Comparison of ENCODE assay signal across 13 cellular contexts in genomic region chr3:172046268-172046915, GRCh38. TPM values are rescaled to one million over a fixed set of nuclear protein-coding genes. Genes with fewer than 3 reads are reported as not detected.
DNase-seq lines count a peak whose midpoint lies in the region; ATAC-seq and TF ChIP-seq lines count a peak whose summit lies in the region.
"Had no signal": no experiment of that assay in that cellular context is flagged by ENCODE, and none has a peak within 500 bp of the region (broad histone marks: within the 10 kb centered on the region; RNA-seq: fewer than 3 reads in every experiment).

No MANE protein-coding gene starts in this region.

- intact Hi-C loops in CD14-positive monocyte (cut with micrococcal nuclease) (no loop called here), natural killer cell (cut with micrococcal nuclease) (loop anchor here (2.0 kb wide), 1 partner anchor 14 kb away; no protein-coding TSS in a partner anchor)

- no peaks in the 10 kb centered on the region for H3K36me3 ChIP-seq in Peyer's patch

- peaks cover 24 to 40% of the 10 kb centered on the region in 2 donors for H3K36me3 Mint-ChIP-seq in CD14-positive monocyte
- H3K36me3 Mint-ChIP-seq in WTC11: peaks cover 12% of the 10 kb centered on the region
- H3K36me3 Mint-ChIP-seq in natural killer cell: peaks cover 7% of the 10 kb centered on the region

- H3K4me1 ChIP-seq in Peyer's patch: peaks cover 0 to 24% (median 0%) of the 10 kb centered on the region in 4 donors

- H3K9me3 Mint-ChIP-seq in CD14-positive monocyte: no peaks in the 10 kb centered on the region
- H3K9me3 Mint-ChIP-seq in WTC11: no peaks in the 10 kb centered on the region
- H3K9me3 Mint-ChIP-seq in natural killer cell: no peaks in the 10 kb centered on the region
- H3K9me3 Mint-ChIP-seq: activated CD4-positive, alpha-beta T cell treated with anti-CD3 and anti-CD28 coated beads, Interleukin-2, amount 10 ng/mL, durations not matched to agents 7 days and 5 days had no signal

- TF ChIP-seq CTCF in CD14-positive monocyte (IDR thresholded peaks at IDR 0.05) (no peak), WTC11 (IDR thresholded peaks at IDR 0.05) (no peak), natural killer cell (IDR thresholded peaks at IDR 0.05) (no peak), Peyer's patch (IDR thresholded peaks at IDR 0.05) (no peak)

- H3K4me3 Mint-ChIP-seq in CD14-positive monocyte: peak overlapping the region in 1 of 2 donors; percentile 16
- H3K4me3 Mint-ChIP-seq in WTC11: no peak overlapping the region
- H3K4me3 Mint-ChIP-seq in natural killer cell: peak overlapping the region; percentile 4
- H3K4me3 Mint-ChIP-seq: activated CD4-positive, alpha-beta T cell treated with anti-CD3 and anti-CD28 coated beads, Interleukin-2, amount 10 ng/mL, durations not matched to agents 7 days and 5 days had no signal

- DNase-seq in CD14-positive monocyte (ENCODE audit: low spot score): no peak
- DNase-seq in WTC11 (ENCODE audit: low spot score): no peak
- DNase-seq in natural killer cell: no peak
- no peak for DNase-seq in UCSD-AML1 (lab: John Stamatoyannopoulos, UW; ENCODE audit: unreplicated experiment)
- no peak for DNase-seq in Peyer's patch
- DNase-seq: activated CD4-positive, alpha-beta T cell treated with anti-CD3 and anti-CD28 coated beads, Interleukin-2, amount 10 ng/mL, durations not matched to agents 7 days and 5 days; activated naive CD4-positive, alpha-beta T cell; C1 segment of cervical spinal cord; substantia nigra; SW 1271 had no signal

- H3K27ac ChIP-seq in Peyer's patch: no peak overlapping the region

- H3K9me3 ChIP-seq in Peyer's patch: no peaks in the 10 kb centered on the region

- no peak for TF ChIP-seq POLR2A in Peyer's patch (IDR thresholded peaks at IDR 0.05)

- peaks cover 54% of the 10 kb centered on the region for H3K4me1 Mint-ChIP-seq in CD14-positive monocyte
- H3K4me1 Mint-ChIP-seq in WTC11: peaks cover 54% of the 10 kb centered on the region
- H3K4me1 Mint-ChIP-seq in natural killer cell: peaks cover 61 to 78% of the 10 kb centered on the region in 2 donors

- POLR2A ChIA-PET in WTC11 (lab: Charles Lee): no interaction called here

- H3K27me3 ChIP-seq in Peyer's patch: no peaks in the 10 kb centered on the region

- CTCF ChIA-PET in WTC11 (lab: Charles Lee): interaction anchor here (0.9 to 2.4 kb wide), 3 partner anchors 10 to 415 kb away, joined by 3 to 6 read pairs (median 4); no protein-coding TSS in a partner anchor

- peak overlapping the region in 6 of 7 donors; percentile 30 to 81 (median 37) for H3K27ac Mint-ChIP-seq in CD14-positive monocyte
- H3K27ac Mint-ChIP-seq in WTC11: peak overlapping the region; percentile 63; the same call in 1 of the 2 replicates
- H3K27ac Mint-ChIP-seq in natural killer cell: peak overlapping the region; percentile 82 to 93
- H3K27ac Mint-ChIP-seq: activated CD4-positive, alpha-beta T cell treated with anti-CD3 and anti-CD28 coated beads, Interleukin-2, amount 10 ng/mL, durations not matched to agents 7 days and 5 days had no signal

- ATAC-seq in GM18868 (IDR thresholded peaks at IDR 0.05; ENCODE audit: unreplicated experiment) (peak; percentile 80), WTC11 (no peak; the same call in 1 of the 2 replicates), natural killer cell (peak; percentile 63 to 78 (median 72)), GM18909 (IDR thresholded peaks at IDR 0.05; ENCODE audit: poor library complexity, unreplicated experiment) (no peak), GM18511 (IDR thresholded peaks at IDR 0.05; ENCODE audit: unreplicated experiment) (no peak)

- H3K27me3 Mint-ChIP-seq in CD14-positive monocyte (ENCODE audit: low read depth in 3 of 3) (no peaks in the 10 kb centered on the region), WTC11 (ENCODE audit: low read depth) (no peaks in the 10 kb centered on the region), natural killer cell (ENCODE audit: low read depth in 2 of 2) (no peaks in the 10 kb centered on the region)
- H3K27me3 Mint-ChIP-seq: activated CD4-positive, alpha-beta T cell treated with anti-CD3 and anti-CD28 coated beads, Interleukin-2, amount 10 ng/mL, durations not matched to agents 7 days and 5 days had no signal

- no peak overlapping the region for H3K4me3 ChIP-seq in Peyer's patch

TF ChIP-seq in WTC11, 78 proteins besides CTCF, POLR2A, EP300 and RAD21:
- TF ChIP-seq ETV6 (CRISPR knock-in tag; IDR thresholded peaks at IDR 0.05) (no peak), IRF1 (CRISPR knock-in tag; IDR thresholded peaks at IDR 0.05) (no peak), RORB (CRISPR knock-in tag; IDR thresholded peaks at IDR 0.05) (no peak), IRF2 (CRISPR knock-in tag; IDR thresholded peaks at IDR 0.05; ENCODE audit: borderline replicate concordance, low read depth) (no peak), NFYB (CRISPR knock-in tag; conservative IDR thresholded peaks at IDR 0.05; ENCODE audit: low read depth) (no peak), ZNF512 (CRISPR knock-in tag; IDR thresholded peaks at IDR 0.05; ENCODE audit: borderline replicate concordance) (no peak), ZNF532 (CRISPR knock-in tag; IDR thresholded peaks at IDR 0.05; ENCODE audit: borderline replicate concordance) (no peak), PREB (CRISPR knock-in tag; IDR thresholded peaks at IDR 0.05; ENCODE audit: borderline replicate concordance) (no peak), MXD4 (CRISPR knock-in tag; IDR thresholded peaks at IDR 0.05; ENCODE audit: borderline replicate concordance) (no peak), ATF1 (CRISPR knock-in tag; IDR thresholded peaks at IDR 0.05) (no peak)

RNA-seq across cellular contexts. Expression of gene FNDC3B, which starts 7.0 kb away (rescaled TPM):
- polyA plus RNA-seq in CD14-positive monocyte: 10 to 100 TPM; 25.7 to 36.1 TPM
- total RNA-seq in WTC11 (2021): 40.7 to 44.5 TPM (median 42.8 TPM) in 3 replicates
- 100 to 1,000 TPM; 154 to 214 (median 206) TPM for total RNA-seq in natural killer cell
- total RNA-seq in Peyer's patch: 10 to 100 TPM; 28.7 to 74.3 (median 54.6) TPM

Comparison
In these comparisons a context has a peak if more than half of its experiments do, and no peak if none do; other contexts are left out.
1. H3K27ac Mint-ChIP-seq: peak in every context shown above with its lines; median percentile 88 in natural killer cell; 63 in WTC11; 37 in CD14-positive monocyte.
2. ATAC-seq: peak in GM18868 (single experiment) and natural killer cell (3 of 3); none in WTC11 (single experiment), GM18909 (single experiment) and GM18511 (single experiment).